8 cellular contexts compared by ENCODE assay signal in the genomic region with DNA sequence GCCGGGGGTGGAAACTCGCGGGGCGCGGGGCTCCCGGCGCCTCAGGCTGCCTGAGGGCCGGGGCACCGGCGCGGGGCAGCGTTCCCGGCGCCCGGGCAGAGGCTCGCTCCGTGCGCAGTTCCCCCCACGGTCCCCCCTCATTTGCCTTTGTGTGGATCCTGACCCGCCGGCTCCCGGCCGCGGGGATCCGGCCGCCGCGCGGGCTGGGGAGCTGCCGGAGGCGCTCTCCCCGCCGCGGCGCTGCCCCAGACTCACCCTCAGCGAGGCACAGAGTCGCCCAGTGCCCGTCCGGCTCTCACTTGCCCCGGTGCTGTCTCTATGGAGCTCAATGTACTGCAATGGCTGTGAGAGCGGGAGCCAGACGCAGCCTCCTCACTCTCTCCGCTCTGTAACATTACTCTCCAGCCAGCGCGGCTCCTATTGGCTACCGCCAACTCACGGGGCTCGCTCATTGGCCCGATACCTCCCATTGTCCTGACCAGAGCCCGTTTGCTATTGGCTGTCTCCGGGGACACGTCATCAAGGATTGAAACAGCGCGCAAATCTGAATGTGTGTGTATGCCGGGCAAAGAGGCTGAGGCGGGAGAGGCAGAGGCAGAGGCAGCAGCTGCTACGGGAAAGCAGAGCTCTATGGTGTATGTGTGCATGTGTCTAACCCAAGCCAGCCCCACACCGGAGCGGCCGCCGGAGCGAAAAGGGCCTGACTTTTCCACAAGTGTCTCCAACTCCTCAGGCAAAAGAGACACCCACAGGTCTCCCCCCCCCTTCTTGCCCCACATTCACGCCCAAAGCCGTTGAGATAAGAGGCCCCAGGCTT. TPM values are rescaled to one million over a fixed set of nuclear protein-coding genes. Genes with fewer than 3 reads are reported as not detected.
A peak's percentile ranks its signal among the peaks of the same experiment; 100 is the strongest.
DNase-seq lines count a peak whose midpoint lies in the region; ATAC-seq, FAIRE-seq and TF ChIP-seq lines count a peak whose summit lies in the region.

A gene (minus strand): TSS at position 396 of the 817 bp plus-strand sequence. CDS start 2,256 bp downstream, outside the sequence.

- TF ChIP-seq POLR2A in GM19099 (IDR thresholded peaks at IDR 0.05; ENCODE audit: extremely low read depth, insufficient read length, low read depth): peak; percentile 88

- peak; percentile 92 for FAIRE-seq in keratinocyte (lab: Jason Lieb, UNC)

- peak; percentile 84 for ATAC-seq in HG03432 (IDR thresholded peaks at IDR 0.05; ENCODE audit: unreplicated experiment)

- peaks cover 16% of the 10 kb centered on the region for H3K4me1 ChIP-seq in keratinocyte (ENCODE audit: control insufficient read depth, extremely low read depth, insufficient read depth, low read length)

- peaks cover 23% of the 10 kb centered on the region for H3K79me2 ChIP-seq in keratinocyte (ENCODE audit: control insufficient read depth, insufficient read depth, low read length)

- peaks cover 1 to 10% of the 10 kb centered on the region in 2 experiments for H3K36me3 ChIP-seq in keratinocyte (ENCODE audit: control insufficient read depth in 2 of 2, extremely low read depth in 1 of 2, insufficient read depth in 2 of 2, low read length in 2 of 2)

- TF ChIP-seq CTCF in keratinocyte (optimal IDR thresholded peaks at IDR 0.05 in 1 of 3, IDR thresholded peaks at IDR 0.05 in 1 of 3, conservative IDR thresholded peaks at IDR 0.05 in 1 of 3; ENCODE audit: extremely low read depth in 1 of 3, insufficient read depth in 2 of 3, low read length in 3 of 3): no peak

- dilution Hi-C loops in keratinocyte (cut with MboI; ENCODE audit: extremely low pct_ligation_motif_present, low sequenced_read_pairs): no loop called here

- DNase-seq in AG20443 (ENCODE audit: low spot score): peak; percentile 98
- DNase-seq in NCI-H510A (lab: John Stamatoyannopoulos, UW): peak; percentile 94
- peak; percentile 95 for DNase-seq in activated CD4-positive, alpha-beta T cell treated with anti-CD3 and anti-CD28 coated beads for 1 hour
- peak; percentile 97 for DNase-seq in cerebellum (ENCODE audit: low spot score)
- DNase-seq in keratinocyte (ENCODE audit: low read depth, low spot score): peak; percentile 82
- DNase-seq in stimulated activated CD4-positive, alpha-beta T cell treated with anti-CD3 and anti-CD28 coated beads, Interleukin-15, amount 100 ng/mL, for 1 hour (ENCODE audit: low read depth in 1 of 2, low spot score in 1 of 2): peak; percentile 84 to 92

- H2AFZ ChIP-seq in keratinocyte (ENCODE audit: control insufficient read depth, low read length): peak within 1 kb of the TSS; percentile 45

- no peaks in the 10 kb centered on the region for H4K20me1 ChIP-seq in keratinocyte (ENCODE audit: control insufficient read depth, extremely low read depth, insufficient read depth, low read length)

- H3K4me2 ChIP-seq in keratinocyte (ENCODE audit: control insufficient read depth, extremely low read depth, insufficient read depth, low read depth, low read length): peak within 1 kb of the TSS; percentile 79

- H3K27ac ChIP-seq in keratinocyte (ENCODE audit: control insufficient read depth, insufficient read depth, low read length): peak within 1 kb of the TSS; percentile 94

- H3K9me1 ChIP-seq in keratinocyte (ENCODE audit: control insufficient read depth, extremely low read depth, insufficient read depth, low read length): no peaks in the 10 kb centered on the region

- H3K9ac ChIP-seq in keratinocyte (ENCODE audit: control insufficient read depth, extremely low read depth, insufficient read depth, low read length): peak within 1 kb of the TSS; percentile 95

- H3K9me3 ChIP-seq in keratinocyte (ENCODE audit: control insufficient read depth, low read depth, low read length): no peaks in the 10 kb centered on the region

- H3K27me3 ChIP-seq in keratinocyte (ENCODE audit: control insufficient read depth, extremely low read depth, insufficient read depth, low read length): no peaks in the 10 kb centered on the region

- H3K4me3 ChIP-seq in keratinocyte (ENCODE audit: control insufficient read depth in 2 of 3, extremely low read depth in 1 of 3, insufficient read depth in 2 of 3, low read depth in 1 of 3, low read length in 3 of 3): peak within 1 kb of the TSS; percentile 53 to 78 (median 70)

RNA-seq across cellular contexts. Expression of the gene that starts here (rescaled TPM):
- 278 TPM for total RNA-seq in cerebellum
- polyA plus RNA-seq in keratinocyte: 63.8 to 221 TPM (median 156 TPM) in 3 replicates
- 186 TPM for polyA plus RNA-seq in keratinocyte (2011; ENCODE audit: low read depth)
- polyA plus RNA-seq in keratinocyte (2011; cell fraction: cytosol; rRNA removed): 86.2 and 123 TPM in 2 replicates
- 91.3 and 133 TPM in 2 replicates for polyA plus RNA-seq in keratinocyte (2011; cell fraction: nucleus; rRNA removed)
- polyA plus RNA-seq in keratinocyte (2012; ENCODE audit: low replicate concordance): 202 and 323 TPM in 2 replicates
- 6.2 to 53.1 TPM (median 12.2 TPM) in 3 replicates for polyA minus RNA-seq in keratinocyte
- polyA minus RNA-seq in keratinocyte (2011; cell fraction: cytosol; rRNA and poly(A)+ RNA removed): 56.4 TPM
- 16.7 and 30.3 TPM in 2 replicates for polyA minus RNA-seq in keratinocyte (2011; cell fraction: nucleus; rRNA and poly(A)+ RNA removed)

Comparison
In these comparisons a context has a peak if more than half of its experiments do, and no peak if none do; other contexts are left out.
1. Peak in every context shown above with its lines: DNase-seq, ATAC-seq, H3K4me3 ChIP-seq and H3K27ac ChIP-seq.